Comparison of ENCODE assay signal across 1 cellular context in genomic region chr10:27504007-27504890, GRCh38.
TF ChIP-seq lines count a peak whose summit lies in the region.

RAB18 (plus strand) TSS chr10:27504304; CDS start chr10:27504370, 66 bp downstream.

TF ChIP-seq in HepG2, 621 proteins besides CTCF, POLR2A, EP300 and RAD21 (continued from another document and continues in another):
- TF ChIP-seq E2F5 (CRISPR knock-in tag; conservative IDR thresholded peaks at IDR 0.05) (no peak), TP53 (CRISPR knock-in tag; conservative IDR thresholded peaks at IDR 0.05) (no peak; the same call in 1 of the 2 replicates), ZFP91 (CRISPR knock-in tag; IDR thresholded peaks at IDR 0.05; ENCODE audit: borderline replicate concordance) (peak; percentile 93), TBX2 (CRISPR knock-in tag; IDR thresholded peaks at IDR 0.05; ENCODE audit: borderline replicate concordance) (peak; percentile 87), CENPX (CRISPR knock-in tag; IDR thresholded peaks at IDR 0.05) (no peak), NR2C2 (CRISPR knock-in tag; IDR thresholded peaks at IDR 0.05; ENCODE audit: borderline replicate concordance) (peak; percentile 72), HNRNPK (IDR thresholded peaks at IDR 0.05; ENCODE audit: low read depth, low read length, poor library complexity, severe bottlenecking) (peak; percentile 16), DMTF1 (CRISPR knock-in tag; IDR thresholded peaks at IDR 0.05) (no peak), ZNF672 (CRISPR knock-in tag; IDR thresholded peaks at IDR 0.05) (no peak), HIVEP1 (CRISPR knock-in tag; IDR thresholded peaks at IDR 0.05) (peak; percentile 46; the same call in 1 of the 2 replicates), HNF1B (CRISPR knock-in tag; IDR thresholded peaks at IDR 0.05) (peak; percentile 71), GABPB1 (CRISPR knock-in tag; IDR thresholded peaks at IDR 0.05) (peak; percentile 98), ASH2L (IDR thresholded peaks at IDR 0.05; ENCODE audit: insufficient read length, low read depth, low read length) (peak; percentile 87), ZBTB43 (CRISPR knock-in tag; conservative IDR thresholded peaks at IDR 0.05) (peak; percentile 48), NRL (CRISPR knock-in tag; IDR thresholded peaks at IDR 0.05; ENCODE audit: borderline replicate concordance) (peak; percentile 81; the same call in 1 of the 2 replicates), RBFOX2 (IDR thresholded peaks at IDR 0.05; ENCODE audit: low read depth, low read length) (peak; percentile 94), ZNF263 (CRISPR knock-in tag; IDR thresholded peaks at IDR 0.05) (no peak; the same call in 1 of the 2 replicates), TGIF2 (CRISPR knock-in tag; IDR thresholded peaks at IDR 0.05) (peak; percentile 65; the same call in 1 of the 2 replicates), NONO (IDR thresholded peaks at IDR 0.05) (no peak), NONO (CRISPR knock-in tag; conservative IDR thresholded peaks at IDR 0.05) (peak; percentile 85), IKZF5 (CRISPR knock-in tag; IDR thresholded peaks at IDR 0.05) (peak; percentile 90), RFX1 (IDR thresholded peaks at IDR 0.05) (no peak), ZNF570 (CRISPR knock-in tag; IDR thresholded peaks at IDR 0.05; ENCODE audit: borderline replicate concordance) (peak; percentile 42; the same call in 1 of the 2 replicates), ZNF891 (CRISPR knock-in tag; IDR thresholded peaks at IDR 0.05) (peak; percentile 72; the same call in 1 of the 2 replicates), KMT2A (CRISPR knock-in tag; IDR thresholded peaks at IDR 0.05) (peak; percentile 73), EHMT2 (IDR thresholded peaks at IDR 0.05; ENCODE audit: borderline replicate concordance, low read depth, low read length) (peak; percentile 79; the same call in 1 of the 2 replicates), ZNF776 (CRISPR knock-in tag; IDR thresholded peaks at IDR 0.05) (peak; percentile 67; the same call in 1 of the 2 replicates), REPIN1 (CRISPR knock-in tag; IDR thresholded peaks at IDR 0.05; ENCODE audit: borderline replicate concordance, low read depth) (peak; percentile 79), RFX5 (IDR thresholded peaks at IDR 0.05; ENCODE audit: low read depth, low read length) (no peak), SSRP1 (CRISPR knock-in tag; IDR thresholded peaks at IDR 0.05) (0 out of 2 replicates have a peak, but pooled peaks have one; percentile 18), HMGXB3 (CRISPR knock-in tag; IDR thresholded peaks at IDR 0.05; ENCODE audit: borderline replicate concordance) (peak; percentile 71; the same call in 1 of the 2 replicates), RBAK (CRISPR knock-in tag; IDR thresholded peaks at IDR 0.05) (0 out of 2 replicates have a peak, but pooled peaks have one; percentile 17), THAP8 (CRISPR knock-in tag; IDR thresholded peaks at IDR 0.05; ENCODE audit: borderline replicate concordance) (no peak), CBX5 (CRISPR knock-in tag; IDR thresholded peaks at IDR 0.05; ENCODE audit: borderline replicate concordance) (peak; percentile 94), RERE (CRISPR knock-in tag; IDR thresholded peaks at IDR 0.05; ENCODE audit: low read depth) (0 out of 2 replicates have a peak, but pooled peaks have one; percentile 37), ZSCAN31 (CRISPR knock-in tag; IDR thresholded peaks at IDR 0.05; ENCODE audit: low read depth) (peak; percentile 81; the same call in 1 of the 2 replicates)
